ENCODE assay signal across 8 cellular contexts in genomic region chr1:20661235-20662109, GRCh38. TPM values are rescaled to one million over a fixed set of nuclear protein-coding genes. Genes with fewer than 3 reads are reported as not detected.
DNase-seq lines count a peak whose midpoint lies in the region; ATAC-seq, FAIRE-seq and TF ChIP-seq lines count a peak whose summit lies in the region.

Gene DDOST, minus strand, starts transcription at chr1:20661369. Its CDS starts 19 bp downstream, at chr1:20661350.

- H3K9ac ChIP-seq in OCI-LY3 (ENCODE audit: low read length), result peak within 1 kb of the TSS; percentile 96
- peak within 1 kb of the TSS; percentile 83 for H3K9ac ChIP-seq in endothelial cell of umbilical vein (replicated peaks; ENCODE audit: extremely low read depth, insufficient read depth, low read length)

- peak; percentile 97 for ATAC-seq in GM21447 (IDR thresholded peaks at IDR 0.05; ENCODE audit: unreplicated experiment)

- BruUV-seq in endothelial cell of umbilical vein (replicated peaks; lab: Mats Ljungman, UMichigan), result TSS peak; percentile 90

- H3K4me1 ChIP-seq in OCI-LY3 (ENCODE audit: low read length) (peaks cover 11% of the 10 kb centered on the region; the same call in 1 of the 2 replicates), endothelial cell of umbilical vein (ENCODE audit: control insufficient read depth, extremely low read depth, insufficient read depth, low read length) (peaks cover 22% of the 10 kb centered on the region)

- H3K4me3 ChIP-seq in OCI-LY3 (ENCODE audit: low read length), result peak within 1 kb of the TSS; percentile 98
- H3K4me3 ChIP-seq in endothelial cell of umbilical vein (replicated peaks in 1 of 3; ENCODE audit: insufficient read depth in 1 of 3, low read depth in 1 of 3, low read length in 3 of 3), result peak within 1 kb of the TSS; percentile 64 to 93 (median 88)

- POLR2A ChIA-PET in endothelial cell of umbilical vein (lab: Charles Lee), result interaction anchor here (0.7 to 1.0 kb wide), 2 partner anchors 12 to 15 kb away, joined by 3 read pairs; no protein-coding TSS in a partner anchor

- H3K9me3 ChIP-seq in OCI-LY3 (ENCODE audit: insufficient read depth, low read length) (no peaks in the 10 kb centered on the region), endothelial cell of umbilical vein (replicated peaks; ENCODE audit: control insufficient read depth, insufficient read depth, low read length) (no peaks in the 10 kb centered on the region)

- H3K9me1 ChIP-seq in endothelial cell of umbilical vein (replicated peaks; ENCODE audit: control insufficient read depth, extremely low read depth, insufficient read depth, low read length), result no peaks in the 10 kb centered on the region

- H2AFZ ChIP-seq in OCI-LY3 (ENCODE audit: low read depth, low read length) (no peak within 1 kb of the TSS; the same call in 1 of the 2 replicates), endothelial cell of umbilical vein (ENCODE audit: low read depth, low read length) (peak within 1 kb of the TSS; percentile 94)

- H3K27ac ChIP-seq in OCI-LY3 (ENCODE audit: low read length) (peak within 1 kb of the TSS; percentile 56), endothelial cell of umbilical vein (ENCODE audit: insufficient read depth, low read depth, low read length) (peak within 1 kb of the TSS; percentile 64)

- DNase-seq in D721Med (ENCODE audit: insufficient read length, low spot score) (peak; percentile 73), HuH-7 (ENCODE audit: low spot score) (peak; percentile 96), activated T-cell treated with anti-CD3 and anti-CD28 coated beads for 1 hour (ENCODE audit: low read depth) (peak; percentile 86), endothelial cell of umbilical vein (ENCODE audit: low read depth, low spot score) (peak; percentile 98), middle frontal gyrus (ENCODE audit: extremely low spot score, low spot score) (peak; percentile 98)
- DNase-seq in stimulated activated CD8-positive, alpha-beta memory T cell treated with anti-CD3 and anti-CD28 coated beads, Interleukin-4, amount 100 ng/mL, for 1 hour (ENCODE audit: low read depth in 2 of 2, low spot score in 1 of 2), result peak; percentile 70 to 86

- FAIRE-seq in D721Med (lab: Jason Lieb, UNC), result no peak
- FAIRE-seq in endothelial cell of umbilical vein (lab: Jason Lieb, UNC), result peak; percentile 97

- CTCF ChIA-PET in endothelial cell of umbilical vein (lab: Charles Lee), result interaction anchor here (1.1 to 2.1 kb wide), 4 partner anchors 11 to 86 kb away, joined by 5 to 9 read pairs (median 6); no protein-coding TSS in a partner anchor

- H3K4me2 ChIP-seq in OCI-LY3 (ENCODE audit: low read length) (peak within 1 kb of the TSS; percentile 73), endothelial cell of umbilical vein (ENCODE audit: insufficient read depth, low read length) (peak within 1 kb of the TSS; percentile 97)

- peaks cover 45% of the 10 kb centered on the region for H3K79me2 ChIP-seq in OCI-LY3 (ENCODE audit: low read length)
- H3K79me2 ChIP-seq in endothelial cell of umbilical vein (ENCODE audit: control insufficient read depth, insufficient read depth, low read length), result peaks cover 40% of the 10 kb centered on the region

- H3K36me3 ChIP-seq in OCI-LY3 (replicated peaks; ENCODE audit: low read depth, low read length) (peaks cover 26% of the 10 kb centered on the region), endothelial cell of umbilical vein (ENCODE audit: control insufficient read depth in 2 of 2, extremely low read depth in 1 of 2, insufficient read depth in 2 of 2, low read length in 2 of 2) (peaks cover 2 to 12% of the 10 kb centered on the region in 2 experiments)

- dilution Hi-C loops in endothelial cell of umbilical vein (cut with MboI; ENCODE audit: extremely low pct_ligation_motif_present, low sequenced_read_pairs), result no loop called here

- no peaks in the 10 kb centered on the region for H3K27me3 ChIP-seq in OCI-LY3 (ENCODE audit: low read depth, low read length)
- no peaks in the 10 kb centered on the region for H3K27me3 ChIP-seq in endothelial cell of umbilical vein (ENCODE audit: control insufficient read depth in 2 of 2, insufficient read depth in 2 of 2, low read length in 2 of 2)

- peak; percentile 92 for TF ChIP-seq POLR2A in endothelial cell of umbilical vein (IDR thresholded peaks at IDR 0.05; ENCODE audit: low read depth, low read length)

- TF ChIP-seq CTCF in D721Med (IDR thresholded peaks at IDR 0.05; ENCODE audit: insufficient read depth, missing control alignments) (peak; percentile 29), OCI-LY3 (IDR thresholded peaks at IDR 0.05; ENCODE audit: low read depth, low read length) (peak; percentile 16; the same call in 1 of the 2 replicates), endothelial cell of umbilical vein (IDR thresholded peaks at IDR 0.05; ENCODE audit: extremely low read depth in 1 of 2, insufficient read depth in 1 of 2, low read depth in 1 of 2, low read length in 2 of 2) (peak; percentile 42 to 64)

- intact Hi-C loops in endothelial cell of umbilical vein (cut with micrococcal nuclease), result no loop called here

- H4K20me1 ChIP-seq in OCI-LY3 (ENCODE audit: insufficient read depth, low read length) (no peaks in the 10 kb centered on the region), endothelial cell of umbilical vein (replicated peaks; ENCODE audit: control insufficient read depth, extremely low read depth, insufficient read depth, low read length) (no peaks in the 10 kb centered on the region)

TF ChIP-seq in endothelial cell of umbilical vein, 7 proteins besides CTCF, POLR2A, EP300 and RAD21:
- TF ChIP-seq MAX (IDR thresholded peaks at IDR 0.05; ENCODE audit: insufficient read depth, insufficient read length) (no peak), POLR2AphosphoS5 (IDR thresholded peaks at IDR 0.05; ENCODE audit: insufficient read depth, low read depth, low read length) (peak; percentile 81), MYC (IDR thresholded peaks at IDR 0.05; ENCODE audit: low read depth, low read length) (peak; percentile 8), JUN (IDR thresholded peaks at IDR 0.05; ENCODE audit: borderline replicate concordance, insufficient read depth, insufficient read length, low read depth) (no peak), GATA2 (IDR thresholded peaks at IDR 0.05; ENCODE audit: insufficient read depth, insufficient read length, low read depth, low read length) (no peak), FOS (IDR thresholded peaks at IDR 0.05; ENCODE audit: borderline replicate concordance, insufficient read depth, low read length) (no peak), EZH2 (IDR thresholded peaks at IDR 0.05; ENCODE audit: borderline replicate concordance, low read depth, low read length, severe bottlenecking) (no peak)

RNA-seq across cellular contexts. Expression of gene DDOST, which starts in this region (rescaled TPM):
- total RNA-seq in endothelial cell of umbilical vein, result 293 and 319 TPM in 2 replicates
- polyA plus RNA-seq in endothelial cell of umbilical vein, result 487 and 533 TPM in 2 replicates
- 474 and 499 TPM in 2 replicates for polyA plus RNA-seq in endothelial cell of umbilical vein (2011; cell fraction: cytosol; rRNA removed)
- 158 and 164 TPM in 2 replicates for polyA plus RNA-seq in endothelial cell of umbilical vein (2011; cell fraction: nucleus; rRNA removed)
- 254 and 276 TPM in 2 replicates for polyA plus RNA-seq in endothelial cell of umbilical vein (2012)
- 459 and 568 TPM in 2 replicates for polyA minus RNA-seq in endothelial cell of umbilical vein
- polyA minus RNA-seq in endothelial cell of umbilical vein (2011; cell fraction: cytosol; rRNA and poly(A)+ RNA removed), result 32.2 TPM
- 77.9 and 79.3 TPM in 2 replicates for polyA minus RNA-seq in endothelial cell of umbilical vein (2011; cell fraction: nucleus; rRNA and poly(A)+ RNA removed)

Comparison
In these comparisons a context has a peak if more than half of its experiments do, and no peak if none do; other contexts are left out.
1. Peak in every context shown above with its lines: DNase-seq, ATAC-seq, H3K4me3 ChIP-seq and H3K27ac ChIP-seq.